In the genomic region with DNA sequence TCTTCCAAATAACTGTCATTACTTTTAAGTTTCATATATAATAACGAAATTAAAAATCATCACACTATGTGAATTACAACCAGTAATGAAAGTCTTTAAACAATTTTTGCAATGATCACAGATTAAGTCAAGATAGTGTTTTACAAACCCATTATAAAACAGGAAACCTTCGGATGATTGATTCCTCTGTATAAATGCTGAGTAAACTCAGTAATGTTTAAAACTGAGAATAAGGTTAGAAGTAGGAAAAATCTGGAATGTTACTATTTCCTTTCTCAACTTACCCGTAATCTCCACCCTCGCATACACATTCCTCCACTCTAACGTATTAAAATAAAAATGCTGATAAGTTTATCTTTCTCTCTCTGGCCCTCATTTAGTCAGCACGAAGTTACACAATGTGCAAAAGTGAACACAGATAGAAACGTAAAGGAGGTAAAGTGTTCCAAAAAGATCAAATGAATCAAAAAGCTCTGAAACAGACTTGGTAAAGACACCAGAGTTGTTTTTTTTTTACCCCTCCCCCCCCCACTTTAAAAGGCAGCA, we compare ENCODE assay signal across 8 cellular contexts. TPM values are rescaled to one million over a fixed set of nuclear protein-coding genes. Genes with fewer than 3 reads are reported as not detected.
A peak's percentile ranks its signal among the peaks of the same experiment; 100 is the strongest.
DNase-seq lines count a peak whose midpoint lies in the region; ATAC-seq and TF ChIP-seq lines count a peak whose summit lies in the region.

No MANE protein-coding gene starts in this region.

- peak overlapping the region; percentile 94 for H3K9ac ChIP-seq in HUES6 (ENCODE audit: low read length)

- DNase-seq in ACHN (peak; percentile 33), cardiac fibroblast (ENCODE audit: low read depth in 2 of 2) (peak; percentile 56 to 79), mucosa of descending colon (no peak), superior temporal gyrus (ENCODE audit: extremely low spot score) (no peak), HPDE6-E6E7 (ENCODE audit: extremely low spot score) (no peak), cortex of kidney (lab: John Stamatoyannopoulos, UW) (no peak)

- in situ Hi-C loops in ACHN (cut with HindIII; ENCODE audit: low pct_ligation_motif_present, low pct_unique_long_range_greater_than_20kb, low sequenced_read_pairs): no loop called here

- H3K27ac ChIP-seq in HUES6 (ENCODE audit: low read depth, low read length): no peak overlapping the region

- intact Hi-C loops in mucosa of descending colon (cut with DNase I, micrococcal nuclease): no loop called here

- H3K4me1 ChIP-seq in HUES6 (ENCODE audit: control insufficient read depth, insufficient read depth, low read length): no peaks in the 10 kb centered on the region
- peaks cover 23% of the 10 kb centered on the region for H3K4me1 ChIP-seq in mucosa of descending colon (ENCODE audit: low read depth)

- no peaks in the 10 kb centered on the region for H3K27me3 ChIP-seq in HUES6 (ENCODE audit: control insufficient read depth, insufficient read depth, low read length)

- TF ChIP-seq CTCF in cardiac fibroblast (IDR thresholded peaks at IDR 0.05; ENCODE audit: low read depth, low read length) (no peak), mucosa of descending colon (IDR thresholded peaks at IDR 0.05) (no peak)

- ATAC-seq in mucosa of descending colon: no peak
- no peak for ATAC-seq in GM18502 (IDR thresholded peaks at IDR 0.05; ENCODE audit: poor library complexity, unreplicated experiment)

- H3K4me3 ChIP-seq in HUES6 (ENCODE audit: low read depth, low read length) (peak overlapping the region; percentile 94), cardiac fibroblast (replicated peaks in 1 of 2; ENCODE audit: low read depth in 2 of 2, low read length in 2 of 2) (peak overlapping the region; percentile 86 to 95), mucosa of descending colon (peak overlapping the region; percentile 76)

- H3K36me3 ChIP-seq in HUES6 (ENCODE audit: control insufficient read depth, insufficient read depth, low read length): peaks cover 33% of the 10 kb centered on the region
- no peaks in the 10 kb centered on the region for H3K36me3 ChIP-seq in mucosa of descending colon (ENCODE audit: low read depth)

- H3K9me3 ChIP-seq in HUES6 (ENCODE audit: control insufficient read depth, insufficient read depth, low read depth, low read length) (no peaks in the 10 kb centered on the region), mucosa of descending colon (no peaks in the 10 kb centered on the region)

RNA-seq across cellular contexts. Expression of gene ZFC3H1, which starts 1.6 kb away (rescaled TPM):
- total RNA-seq in mucosa of descending colon: 10 to 100 TPM; 49.0 to 64.1 (median 57.0) TPM

RNA-seq across cellular contexts. Expression of gene THAP2, which starts 2.1 kb away (rescaled TPM):
- total RNA-seq in mucosa of descending colon: 1 to 10 TPM; 3.2 to 4.6 (median 3.9) TPM

RNA-seq across cellular contexts. Expression of gene TMEM19, which starts 23.8 kb away (rescaled TPM):
- total RNA-seq in mucosa of descending colon: 10 to 100 TPM; 25.3 to 41.7 (median 37.3) TPM

Comparison
In these comparisons a context has a peak if more than half of its experiments do, and no peak if none do; other contexts are left out.
1. DNase-seq: peak in ACHN (single experiment) and cardiac fibroblast (2 of 2); none in mucosa of descending colon (0 of 3), superior temporal gyrus (single experiment), HPDE6-E6E7 (single experiment) and cortex of kidney (single experiment).
2. Peak in every context shown above with its lines, with median percentiles within 50 percentile points of each other: H3K4me3 ChIP-seq.